Comparison of ENCODE assay signal across 8 cellular contexts in the genomic region with DNA sequence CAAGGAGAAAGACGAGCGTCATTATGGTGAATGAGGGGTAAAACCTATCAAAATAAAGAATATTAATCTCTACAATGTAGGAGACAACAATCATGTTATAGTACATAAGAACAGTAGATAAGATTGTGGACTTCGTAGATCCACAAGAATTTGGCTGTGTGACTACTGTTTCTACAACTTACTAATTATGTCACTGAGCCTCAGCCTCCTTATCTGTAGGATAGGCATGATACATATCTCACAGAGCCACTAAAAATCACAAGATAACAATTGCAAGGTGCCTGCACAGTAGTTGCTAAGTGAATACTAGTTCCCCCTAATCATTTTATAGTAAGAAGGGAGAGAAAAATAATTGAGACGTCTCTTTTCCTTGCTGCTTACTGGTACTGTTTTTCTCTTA.
"Had no signal": no experiment of that assay in that cellular context is flagged by ENCODE, and none has a peak within 500 bp of the region (broad histone marks: within the 10 kb centered on the region; RNA-seq: fewer than 3 reads in every experiment).

No MANE protein-coding gene starts in this region.

- H3K4me3 Mint-ChIP-seq: H9, HFFc6 had no signal

- H3K27ac Mint-ChIP-seq: HFFc6 had no signal

- H3K9me3 Mint-ChIP-seq: HFFc6 had no signal

- H3K4me1 ChIP-seq: HAP-1 had no signal

- H3K9ac ChIP-seq: GM23248 had no signal

- H3K27ac ChIP-seq: GM23248 had no signal

- H3K4me1 Mint-ChIP-seq: H9 had no signal

- H3K9me3 ChIP-seq: HAP-1 had no signal

- H2AFZ ChIP-seq: GM23248 had no signal

- ATAC-seq: HCT116 had no signal

- H3K4me3 ChIP-seq: GM23248, HAP-1 had no signal

- DNase-seq: GM23248, GOT3, H7, H9, HCEC 1CT, HFFc6 had no signal
